In genomic region chr3:13513051-13513912, GRCh38 we compare ENCODE assay signal across 1 cellular context.
A peak's percentile ranks its signal among the peaks of the same experiment; 100 is the strongest.
TF ChIP-seq lines count a peak whose summit lies in the region.

No MANE protein-coding gene starts in this region.

TF ChIP-seq in GM12878, 131 proteins besides CTCF, POLR2A, EP300 and RAD21 (continued from another document):
- TF ChIP-seq, protein P1, sequence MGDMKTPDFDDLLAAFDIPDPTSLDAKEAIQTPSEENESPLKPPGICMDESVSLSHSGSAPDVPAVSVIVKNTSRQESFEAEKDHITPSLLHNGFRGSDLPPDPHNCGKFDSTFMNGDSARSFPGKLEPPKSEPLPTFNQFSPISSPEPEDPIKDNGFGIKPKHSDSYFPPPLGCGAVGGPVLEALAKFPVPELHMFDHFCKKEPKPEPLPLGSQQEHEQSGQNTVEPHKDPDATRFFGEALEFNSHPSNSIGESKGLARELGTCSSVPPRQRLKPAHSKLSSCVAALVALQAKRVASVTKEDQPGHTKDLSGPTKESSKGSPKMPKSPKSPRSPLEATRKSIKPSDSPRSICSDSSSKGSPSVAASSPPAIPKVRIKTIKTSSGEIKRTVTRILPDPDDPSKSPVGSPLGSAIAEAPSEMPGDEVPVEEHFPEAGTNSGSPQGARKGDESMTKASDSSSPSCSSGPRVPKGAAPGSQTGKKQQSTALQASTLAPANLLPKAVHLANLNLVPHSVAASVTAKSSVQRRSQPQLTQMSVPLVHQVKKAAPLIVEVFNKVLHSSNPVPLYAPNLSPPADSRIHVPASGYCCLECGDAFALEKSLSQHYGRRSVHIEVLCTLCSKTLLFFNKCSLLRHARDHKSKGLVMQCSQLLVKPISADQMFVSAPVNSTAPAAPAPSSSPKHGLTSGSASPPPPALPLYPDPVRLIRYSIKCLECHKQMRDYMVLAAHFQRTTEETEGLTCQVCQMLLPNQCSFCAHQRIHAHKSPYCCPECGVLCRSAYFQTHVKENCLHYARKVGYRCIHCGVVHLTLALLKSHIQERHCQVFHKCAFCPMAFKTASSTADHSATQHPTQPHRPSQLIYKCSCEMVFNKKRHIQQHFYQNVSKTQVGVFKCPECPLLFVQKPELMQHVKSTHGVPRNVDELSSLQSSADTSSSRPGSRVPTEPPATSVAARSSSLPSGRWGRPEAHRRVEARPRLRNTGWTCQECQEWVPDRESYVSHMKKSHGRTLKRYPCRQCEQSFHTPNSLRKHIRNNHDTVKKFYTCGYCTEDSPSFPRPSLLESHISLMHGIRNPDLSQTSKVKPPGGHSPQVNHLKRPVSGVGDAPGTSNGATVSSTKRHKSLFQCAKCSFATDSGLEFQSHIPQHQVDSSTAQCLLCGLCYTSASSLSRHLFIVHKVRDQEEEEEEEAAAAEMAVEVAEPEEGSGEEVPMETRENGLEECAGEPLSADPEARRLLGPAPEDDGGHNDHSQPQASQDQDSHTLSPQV (IDR thresholded peaks at IDR 0.05), result no peak
- TF ChIP-seq IKZF1 (conservative IDR thresholded peaks at IDR 0.05), result 0 out of 2 replicates have a peak, but pooled peaks have one; percentile 11
